ENCODE assay signal across 18 cellular contexts in genomic region chr6:30610065-30610464, GRCh38. TPM values are rescaled to one million over a fixed set of nuclear protein-coding genes. Genes with fewer than 3 reads are reported as not detected.
A peak's percentile ranks its signal among the peaks of the same experiment; 100 is the strongest.
DNase-seq lines count a peak whose midpoint lies in the region; ATAC-seq and TF ChIP-seq lines count a peak whose summit lies in the region.
"Had no signal": no experiment of that assay in that cellular context is flagged by ENCODE, and none has a peak within 500 bp of the region (broad histone marks: within the 10 kb centered on the region; RNA-seq: fewer than 3 reads in every experiment).

No MANE protein-coding gene starts in this region.

- peaks cover 2% of the 10 kb centered on the region for H3K27me3 Mint-ChIP-seq in CD4-positive, CD25-positive, alpha-beta regulatory T cell
- no peaks in the 10 kb centered on the region for H3K27me3 Mint-ChIP-seq in activated naive CD8-positive, alpha-beta T cell treated with anti-CD3 and anti-CD28 coated beads for 36 hours
- H3K27me3 Mint-ChIP-seq in naive thymus-derived CD8-positive, alpha-beta T cell, result no peaks in the 10 kb centered on the region

- H3K4me3 ChIP-seq in SK-N-SH (ENCODE audit: low read depth in 2 of 2, low read length in 1 of 2) (no peak overlapping the region), HAP-1 (no peak overlapping the region)
- no peak overlapping the region for H3K4me3 ChIP-seq in CD4-positive, CD25-positive, alpha-beta regulatory T cell (ENCODE audit: low read depth, low read length)
- H3K4me3 ChIP-seq: coronary artery, heart right ventricle, mucosa of descending colon, transverse colon had no signal

- H3K9me3 Mint-ChIP-seq in CD4-positive, CD25-positive, alpha-beta regulatory T cell, result no peaks in the 10 kb centered on the region
- H3K9me3 Mint-ChIP-seq in activated naive CD8-positive, alpha-beta T cell treated with anti-CD3 and anti-CD28 coated beads for 36 hours, result no peaks in the 10 kb centered on the region
- no peaks in the 10 kb centered on the region for H3K9me3 Mint-ChIP-seq in naive thymus-derived CD8-positive, alpha-beta T cell

- POLR2A ChIA-PET in SK-N-SH (lab: Yijun Ruan, JAX), result interaction anchor here (0.9 to 1.9 kb wide), 3 partner anchors 10 to 36 kb away, joined by 3 to 12 read pairs (median 7); no protein-coding TSS in a partner anchor
- POLR2A ChIA-PET in naive thymus-derived CD8-positive, alpha-beta T cell (lab: Charles Lee), result interaction anchor here (0.8 to 1.8 kb wide), 9 partner anchors 9 to 124 kb away, joined by 3 to 8 read pairs (median 4); partner anchors contain the start of gene PRR3

- in situ Hi-C loops in HAP-1 (cut with MboI; ENCODE audit: low sequenced_read_pairs), result no loop called here

- H3K27ac ChIP-seq in SK-N-SH (ENCODE audit: low read depth in 2 of 2, low read length in 1 of 2), result no peak overlapping the region
- peak overlapping the region; percentile 66 for H3K27ac ChIP-seq in CD4-positive, CD25-positive, alpha-beta regulatory T cell (ENCODE audit: insufficient read depth, low read length, poor library complexity, severe bottlenecking)

- no peaks in the 10 kb centered on the region for H3K9me2 ChIP-seq in SK-N-SH

- no peak overlapping the region for H2AFZ ChIP-seq in SK-N-SH (ENCODE audit: low read depth)

- 85% methylated on average over 4 of the region's 4 CpGs for WGBS in SK-N-SH (ENCODE audit: low lambda C conversion rate)

- H3K79me2 ChIP-seq in SK-N-SH (ENCODE audit: insufficient read depth), result peaks cover 51% of the 10 kb centered on the region

- peaks cover 42 to 79% (median 63%) of the 10 kb centered on the region in 4 donors for H3K4me1 Mint-ChIP-seq in CD4-positive, CD25-positive, alpha-beta regulatory T cell
- peaks cover 60% of the 10 kb centered on the region for H3K4me1 Mint-ChIP-seq in activated naive CD8-positive, alpha-beta T cell treated with anti-CD3 and anti-CD28 coated beads for 36 hours
- H3K4me1 Mint-ChIP-seq in naive thymus-derived CD8-positive, alpha-beta T cell, result peaks cover 40 to 83% (median 77%) of the 10 kb centered on the region in 4 donors

- TF ChIP-seq EP300 in SK-N-SH (IDR thresholded peaks at IDR 0.05; ENCODE audit: borderline replicate concordance in 1 of 2, low read depth in 1 of 2, low read length in 1 of 2), result no peak

- H3K36me3 Mint-ChIP-seq in CD4-positive, CD25-positive, alpha-beta regulatory T cell, result peaks cover 45% of the 10 kb centered on the region
- H3K36me3 Mint-ChIP-seq in activated naive CD8-positive, alpha-beta T cell treated with anti-CD3 and anti-CD28 coated beads for 36 hours, result peaks cover 67% of the 10 kb centered on the region
- H3K36me3 Mint-ChIP-seq in naive thymus-derived CD8-positive, alpha-beta T cell, result peaks cover 5 to 59% (median 13%) of the 10 kb centered on the region in 3 donors

- no peak overlapping the region for H3K4me2 ChIP-seq in SK-N-SH

- ATAC-seq in SK-N-SH treated with all-trans-retinoic acid at 6 μM for 48 hours, result no peak
- ATAC-seq in CD4-positive, CD25-positive, alpha-beta regulatory T cell (ENCODE audit: low read depth in 2 of 2), result no peak
- no peak for ATAC-seq in naive thymus-derived CD8-positive, alpha-beta T cell
- ATAC-seq: esophagus mucosa, heart right ventricle, mucosa of descending colon had no signal

- no peak for TF ChIP-seq CTCF in SK-N-SH (IDR thresholded peaks at IDR 0.05)

- no peak for TF ChIP-seq RAD21 in SK-N-SH (IDR thresholded peaks at IDR 0.05; ENCODE audit: low read length)

- H3K9me3 ChIP-seq in SK-N-SH, result no peaks in the 10 kb centered on the region
- no peaks in the 10 kb centered on the region for H3K9me3 ChIP-seq in CD4-positive, CD25-positive, alpha-beta regulatory T cell (ENCODE audit: control insufficient read depth in 2 of 2, low read length in 2 of 2)
- no peaks in the 10 kb centered on the region for H3K9me3 ChIP-seq in HAP-1
- H3K9me3 ChIP-seq: heart right ventricle, mucosa of descending colon, transverse colon had no signal

- H3K4me1 ChIP-seq in SK-N-SH (ENCODE audit: control insufficient read depth in 1 of 2, insufficient read depth in 2 of 2, low read depth in 1 of 2, low read length in 1 of 2) (peaks cover 22 to 23% of the 10 kb centered on the region in 2 experiments), HAP-1 (peaks cover 27% of the 10 kb centered on the region)
- peaks cover 47% of the 10 kb centered on the region for H3K4me1 ChIP-seq in CD4-positive, CD25-positive, alpha-beta regulatory T cell (ENCODE audit: control insufficient read depth, insufficient read depth, low read length, poor library complexity, severe bottlenecking)

- no peak overlapping the region for H3K9ac ChIP-seq in SK-N-SH

- peak overlapping the region in 1 of 4 donors; percentile 45 for H3K4me3 Mint-ChIP-seq in CD4-positive, CD25-positive, alpha-beta regulatory T cell
- no peak overlapping the region for H3K4me3 Mint-ChIP-seq in activated naive CD8-positive, alpha-beta T cell treated with anti-CD3 and anti-CD28 coated beads for 36 hours
- H3K4me3 Mint-ChIP-seq in naive thymus-derived CD8-positive, alpha-beta T cell, result no peak overlapping the region

- peaks cover 16% of the 10 kb centered on the region for H4K20me1 ChIP-seq in SK-N-SH (ENCODE audit: insufficient read depth)

- H3F3A ChIP-seq in SK-N-SH (replicated peaks; ENCODE audit: insufficient read depth), result peaks cover 41% of the 10 kb centered on the region

- peak overlapping the region; percentile 61 to 92 (median 89) for H3K27ac Mint-ChIP-seq in CD4-positive, CD25-positive, alpha-beta regulatory T cell
- H3K27ac Mint-ChIP-seq in activated naive CD8-positive, alpha-beta T cell treated with anti-CD3 and anti-CD28 coated beads for 36 hours, result peak overlapping the region; percentile 59
- H3K27ac Mint-ChIP-seq in naive thymus-derived CD8-positive, alpha-beta T cell, result peak overlapping the region; percentile 73 to 100 (median 90)

- no peak for DNase-seq in SK-N-SH
- DNase-seq in CD4-positive, CD25-positive, alpha-beta regulatory T cell, result no peak
- no peak for DNase-seq in activated naive CD8-positive, alpha-beta T cell treated with anti-CD3 and anti-CD28 coated beads for 36 hours
- DNase-seq in naive thymus-derived CD8-positive, alpha-beta T cell, result no peak
- DNase-seq in HAP-1 (ENCODE audit: low spot score in 2 of 2), result no peak
- DNase-seq in stimulated activated CD8-positive, alpha-beta memory T cell treated with anti-CD3 and anti-CD28 coated beads, Interleukin-4, amount 100 ng/mL, for 48 hours, result no peak
- DNase-seq in MV-4-11 (lab: John Stamatoyannopoulos, UW), result no peak
- DNase-seq: amygdala, heart right ventricle, kidney glomerular epithelial cell, MM.1S, mucosa of descending colon, NCI-H774, T-helper 9 cell, transverse colon had no signal

- H3K27me3 ChIP-seq in SK-N-SH (ENCODE audit: insufficient read depth) (no peaks in the 10 kb centered on the region), HAP-1 (ENCODE audit: low read depth) (no peaks in the 10 kb centered on the region)
- no peaks in the 10 kb centered on the region for H3K27me3 ChIP-seq in CD4-positive, CD25-positive, alpha-beta regulatory T cell (ENCODE audit: control insufficient read depth, insufficient read depth, low read length)
- H3K27me3 ChIP-seq: heart right ventricle, transverse colon had no signal

- CTCF ChIA-PET in SK-N-SH (lab: Yijun Ruan, JAX), result interaction anchor here (1.0 to 2.0 kb wide), 5 partner anchors 9 to 69 kb away, joined by 3 to 18 read pairs (median 5); partner anchors contain the start of gene ATAT1

- peaks cover 52 to 64% of the 10 kb centered on the region in 2 experiments for H3K36me3 ChIP-seq in SK-N-SH (replicated peaks in 1 of 2; ENCODE audit: control insufficient read depth in 1 of 2, insufficient read depth in 2 of 2, low read length in 1 of 2)
- peaks cover 49% of the 10 kb centered on the region for H3K36me3 ChIP-seq in CD4-positive, CD25-positive, alpha-beta regulatory T cell (ENCODE audit: control insufficient read depth, insufficient read depth, low read length)
- H3K36me3 ChIP-seq in HAP-1 (replicated peaks), result peaks cover 89% of the 10 kb centered on the region

RNA-seq across cellular contexts. Expression of gene PPP1R10, which starts 7.0 kb away (rescaled TPM):
- polyA plus RNA-seq in SK-N-SH (2012; rRNA removed), result 16.8 and 22.1 TPM in 2 replicates
- polyA plus RNA-seq in SK-N-SH (2012; cell fraction: cytosol; rRNA removed), result 11.9 and 13.4 TPM in 2 replicates
- 36.9 and 46.7 TPM in 2 replicates for polyA plus RNA-seq in SK-N-SH (2012; cell fraction: nucleus; rRNA removed)
- total RNA-seq in CD4-positive, CD25-positive, alpha-beta regulatory T cell, result 164 TPM
- 10 to 100 TPM; 18.0 to 22.9 (median 19.7) TPM for polyA plus RNA-seq in CD4-positive, CD25-positive, alpha-beta regulatory T cell
- 10 to 100 TPM; 80.5 to 84.6 TPM for total RNA-seq in activated naive CD8-positive, alpha-beta T cell treated with anti-CD3 and anti-CD28 coated beads for 36 hours
- total RNA-seq in naive thymus-derived CD8-positive, alpha-beta T cell, result 100 to 1,000 TPM; 191 to 193 TPM
- 10 to 100 TPM; 16.9 to 20.2 (median 19.8) TPM for polyA plus RNA-seq in naive thymus-derived CD8-positive, alpha-beta T cell

RNA-seq across cellular contexts. Expression of gene MRPS18B, which starts 7.6 kb away (rescaled TPM):
- polyA plus RNA-seq in SK-N-SH (2012; rRNA removed), result 45.2 and 51.1 TPM in 2 replicates
- polyA plus RNA-seq in SK-N-SH (2012; cell fraction: cytosol; rRNA removed), result 40.9 and 47.8 TPM in 2 replicates
- 14.5 and 18.0 TPM in 2 replicates for polyA plus RNA-seq in SK-N-SH (2012; cell fraction: nucleus; rRNA removed)
- total RNA-seq in CD4-positive, CD25-positive, alpha-beta regulatory T cell, result 19.0 TPM
- polyA plus RNA-seq in CD4-positive, CD25-positive, alpha-beta regulatory T cell, result 100 to 1,000 TPM; 121 to 165 (median 151) TPM
- 100 to 1,000 TPM; 113 to 116 TPM for total RNA-seq in activated naive CD8-positive, alpha-beta T cell treated with anti-CD3 and anti-CD28 coated beads for 36 hours
- total RNA-seq in naive thymus-derived CD8-positive, alpha-beta T cell, result 10 to 100 TPM; 43.1 to 43.8 TPM
- 100 to 1,000 TPM in 2 of 3 donors, 10 to 100 TPM in 1; 87.4 to 161 (median 119) TPM for polyA plus RNA-seq in naive thymus-derived CD8-positive, alpha-beta T cell

RNA-seq across cellular contexts. Expression of gene ATAT1, which starts 16.6 kb away (rescaled TPM):
- 35.4 and 36.2 TPM in 2 replicates for polyA plus RNA-seq in SK-N-SH (2012; rRNA removed)
- 27.5 TPM in 2 replicates for polyA plus RNA-seq in SK-N-SH (2012; cell fraction: cytosol; rRNA removed)
- polyA plus RNA-seq in SK-N-SH (2012; cell fraction: nucleus; rRNA removed), result 170 and 237 TPM in 2 replicates
- 7.2 TPM for total RNA-seq in CD4-positive, CD25-positive, alpha-beta regulatory T cell
- polyA plus RNA-seq in CD4-positive, CD25-positive, alpha-beta regulatory T cell, result under 1 TPM; 0.27 to 0.89 (median 0.53) TPM
- 1 to 10 TPM; 8.5 to 8.6 TPM for total RNA-seq in activated naive CD8-positive, alpha-beta T cell treated with anti-CD3 and anti-CD28 coated beads for 36 hours
- 10 to 100 TPM; 12.6 to 13.4 TPM for total RNA-seq in naive thymus-derived CD8-positive, alpha-beta T cell
- 1 to 10 TPM; 1.6 to 2.0 (median 1.7) TPM for polyA plus RNA-seq in naive thymus-derived CD8-positive, alpha-beta T cell

RNA-seq across cellular contexts. Expression of gene C6orf136, which starts 36.9 kb away (rescaled TPM):
- polyA plus RNA-seq in SK-N-SH (2012; rRNA removed), result 11.7 and 14.3 TPM in 2 replicates
- polyA plus RNA-seq in SK-N-SH (2012; cell fraction: cytosol; rRNA removed), result 8.6 and 11.0 TPM in 2 replicates
- 58.1 and 80.2 TPM in 2 replicates for polyA plus RNA-seq in SK-N-SH (2012; cell fraction: nucleus; rRNA removed)
- 24.4 TPM for total RNA-seq in CD4-positive, CD25-positive, alpha-beta regulatory T cell
- polyA plus RNA-seq in CD4-positive, CD25-positive, alpha-beta regulatory T cell, result 10 to 100 TPM in 2 of 4 donors, 1 to 10 TPM in 2; 7.5 to 19.7 (median 10.9) TPM
- total RNA-seq in activated naive CD8-positive, alpha-beta T cell treated with anti-CD3 and anti-CD28 coated beads for 36 hours, result 10 to 100 TPM; 35.8 to 37.1 TPM
- total RNA-seq in naive thymus-derived CD8-positive, alpha-beta T cell, result 10 to 100 TPM; 29.3 to 30.9 TPM
- 10 to 100 TPM in 2 of 3 donors, 1 to 10 TPM in 1; 5.6 to 23.2 (median 13.7) TPM for polyA plus RNA-seq in naive thymus-derived CD8-positive, alpha-beta T cell

RNA-seq across cellular contexts. Expression of gene ABCF1, which starts 38.8 kb away (rescaled TPM):
- 42.5 and 53.4 TPM in 2 replicates for polyA plus RNA-seq in SK-N-SH (2012; rRNA removed)
- 38.9 and 40.2 TPM in 2 replicates for polyA plus RNA-seq in SK-N-SH (2012; cell fraction: cytosol; rRNA removed)
- polyA plus RNA-seq in SK-N-SH (2012; cell fraction: nucleus; rRNA removed), result 62.5 and 80.8 TPM in 2 replicates
- 113 TPM for total RNA-seq in CD4-positive, CD25-positive, alpha-beta regulatory T cell
- polyA plus RNA-seq in CD4-positive, CD25-positive, alpha-beta regulatory T cell, result 10 to 100 TPM; 14.3 to 25.3 (median 16.4) TPM
- total RNA-seq in activated naive CD8-positive, alpha-beta T cell treated with anti-CD3 and anti-CD28 coated beads for 36 hours, result 100 to 1,000 TPM; 122 TPM
- total RNA-seq in naive thymus-derived CD8-positive, alpha-beta T cell, result 10 to 100 TPM; 68.6 to 71.3 TPM
- polyA plus RNA-seq in naive thymus-derived CD8-positive, alpha-beta T cell, result 10 to 100 TPM; 19.1 to 43.1 (median 30.5) TPM
